In the genomic region with DNA sequence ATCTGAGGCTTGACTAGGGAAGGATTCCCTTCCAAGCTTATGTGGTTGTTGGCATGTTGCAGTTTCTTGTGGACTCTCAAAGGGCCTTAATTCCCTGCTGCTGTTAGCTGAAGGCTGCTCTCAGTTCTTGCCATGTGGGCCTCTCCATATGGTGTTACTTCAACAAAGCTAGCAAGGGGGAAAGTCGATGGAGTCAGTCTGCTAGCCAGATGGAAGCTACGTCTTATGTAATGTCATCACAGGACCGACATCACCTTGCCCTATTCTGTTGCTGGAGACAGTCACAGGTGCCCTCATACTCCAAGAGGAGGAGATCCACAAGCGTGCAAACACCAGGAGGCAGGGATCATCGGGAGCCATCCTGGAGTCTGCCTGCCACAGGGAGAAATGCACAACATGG, we compare ENCODE assay signal across 25 cellular contexts.
"Had no signal": no experiment of that assay in that cellular context is flagged by ENCODE, and none has a peak within 500 bp of the region (broad histone marks: within the 10 kb centered on the region; RNA-seq: fewer than 3 reads in every experiment).

No MANE protein-coding gene starts in this region.

- H3K4me3 Mint-ChIP-seq: activated B cell treated with CpG ODN at 0.5 μM for 24 hours; activated CD4-positive, alpha-beta memory T cell treated with anti-CD3 and anti-CD28 coated beads for 36 hours; activated CD4-positive, alpha-beta T cell treated with anti-CD3 and anti-CD28 coated beads, Interleukin-2, amount 10 ng/mL, durations not matched to agents 7 days and 5 days; activated naive CD8-positive, alpha-beta T cell treated with anti-CD3 and anti-CD28 coated beads, Interleukin-2, amount 50 U/mL, for 24 hours; activated T-cell treated with anti-CD3 and anti-CD28 coated beads, Interleukin-2, amount 50 U/mL, for 4 hours; central memory CD8-positive, alpha-beta T cell; T-helper 1 cell treated with Interleukin-12 subunit alpha and Interleukin-12 subunit beta and Interleukin-4 antibody, amounts not matched to agents 30 μg/mL and 1 μg/mL, for 36 hours had no signal

- H3K36me3 Mint-ChIP-seq: activated CD4-positive, alpha-beta memory T cell treated with anti-CD3 and anti-CD28 coated beads for 36 hours; activated naive CD4-positive, alpha-beta T cell treated with anti-CD3 and anti-CD28 coated beads, Interleukin-2, amount 50 U/mL, for 72 hours had no signal

- ATAC-seq: activated naive CD4-positive, alpha-beta T cell treated with anti-CD3 and anti-CD28 coated beads, Interleukin-2, amount 50 U/mL, for 72 hours; activated naive CD8-positive, alpha-beta T cell treated with anti-CD3 and anti-CD28 coated beads, Interleukin-2, amount 50 U/mL, for 24 hours; activated T-cell treated with anti-CD3 and anti-CD28 coated beads, Interleukin-2, amount 50 U/mL, for 4 hours; body of pancreas had no signal

- H3K27me3 Mint-ChIP-seq: activated B cell treated with CpG ODN at 0.5 μM for 24 hours; activated CD4-positive, alpha-beta memory T cell treated with anti-CD3 and anti-CD28 coated beads for 36 hours; activated naive CD8-positive, alpha-beta T cell treated with anti-CD3 and anti-CD28 coated beads, Interleukin-2, amount 50 U/mL, for 24 hours; central memory CD8-positive, alpha-beta T cell had no signal

- H3K9me3 Mint-ChIP-seq: activated B cell treated with CpG ODN at 0.5 μM for 24 hours; activated CD4-positive, alpha-beta memory T cell treated with anti-CD3 and anti-CD28 coated beads for 36 hours; activated CD4-positive, alpha-beta T cell treated with anti-CD3 and anti-CD28 coated beads, Interleukin-2, amount 10 ng/mL, durations not matched to agents 7 days and 5 days; activated naive CD4-positive, alpha-beta T cell treated with anti-CD3 and anti-CD28 coated beads, Interleukin-2, amount 50 U/mL, for 72 hours; activated naive CD8-positive, alpha-beta T cell treated with anti-CD3 and anti-CD28 coated beads, Interleukin-2, amount 50 U/mL, for 24 hours; activated T-cell treated with anti-CD3 and anti-CD28 coated beads, Interleukin-2, amount 50 U/mL, for 4 hours; central memory CD8-positive, alpha-beta T cell; T-helper 1 cell treated with Interleukin-12 subunit alpha and Interleukin-12 subunit beta and Interleukin-4 antibody, amounts not matched to agents 30 μg/mL and 1 μg/mL, for 36 hours had no signal

- H3K27ac Mint-ChIP-seq: activated B cell treated with CpG ODN at 0.5 μM for 24 hours; activated CD4-positive, alpha-beta memory T cell treated with anti-CD3 and anti-CD28 coated beads for 36 hours; activated CD4-positive, alpha-beta T cell treated with anti-CD3 and anti-CD28 coated beads, Interleukin-2, amount 10 ng/mL, durations not matched to agents 7 days and 5 days; activated naive CD4-positive, alpha-beta T cell treated with anti-CD3 and anti-CD28 coated beads, Interleukin-2, amount 50 U/mL, for 72 hours; activated naive CD8-positive, alpha-beta T cell treated with anti-CD3 and anti-CD28 coated beads, Interleukin-2, amount 50 U/mL, for 24 hours; T-helper 1 cell treated with Interleukin-12 subunit alpha and Interleukin-12 subunit beta and Interleukin-4 antibody, amounts not matched to agents 30 μg/mL and 1 μg/mL, for 36 hours had no signal

- H3K9me3 ChIP-seq: ascending aorta, body of pancreas, Peyer's patch had no signal

- DNase-seq: activated B cell treated with CpG ODN at 0.5 μM for 24 hours; activated CD4-positive, alpha-beta memory T cell treated with anti-CD3 and anti-CD28 coated beads for 36 hours; activated CD4-positive, alpha-beta T cell treated with anti-CD3 and anti-CD28 coated beads for 1 hour; activated CD4-positive, alpha-beta T cell treated with anti-CD3 and anti-CD28 coated beads, Interleukin-2, amount 10 ng/mL, durations not matched to agents 7 days and 5 days; activated CD8-positive, alpha-beta memory T cell treated with anti-CD3 and anti-CD28 coated beads for 24 hours; activated effector memory CD4-positive, alpha-beta T cell treated with anti-CD3 and anti-CD28 coated beads, Interleukin-2, amount 50 U/mL, for 16 hours; activated naive CD4-positive, alpha-beta T cell treated with Interleukin-2 at 50 U/mL for 16 hours; activated naive CD8-positive, alpha-beta T cell treated with anti-CD3 and anti-CD28 coated beads, Interleukin-2, amount 50 U/mL, for 24 hours; activated T-cell treated with anti-CD3 and anti-CD28 coated beads, Interleukin-2, amount 50 U/mL, for 4 hours; amniotic stem cell; body of pancreas; KG1; NCI-H1048; NCI-H146; NCI-H1930; NCI-H510A treated with DMSO at 0.1 percent for 48 hours; NCI-H748 treated with DMSO at 0.1 percent for 48 hours; NK-92 treated with Interleukin-12 subunit alpha and Interleukin-12 subunit beta, amount 100 ng/mL, for 24 hours; Peyer's patch; SHP77; T-helper 9 cell had no signal
